35 cellular contexts compared by ENCODE assay signal in genomic region chr7:92319243-92319642, GRCh38.
"Had no signal": no experiment of that assay in that cellular context is flagged by ENCODE, and none has a peak within 500 bp of the region (broad histone marks: within the 10 kb centered on the region; RNA-seq: fewer than 3 reads in every experiment).

No MANE protein-coding gene starts in this region.

- H3K27ac ChIP-seq: KMS-11 had no signal

- DNase-seq: Karpas-422, Kasumi-1, KBM-7, KG1, MG63, MM.1S, MV-4-11, NCI-H1048, NCI-H1092, NCI-H1092 treated with DMSO at 0.1 percent for 48 hours, NCI-H1105, NCI-H1105 treated with DMSO at 0.1 percent for 48 hours, NCI-H1417, NCI-H1417 treated with DMSO at 0.1 percent for 48 hours, NCI-H1436, NCI-H1436 treated with DMSO at 0.1 percent for 48 hours, NCI-H146, NCI-H1694, NCI-H1694 treated with DMSO at 0.1 percent for 48 hours, NCI-H187, NCI-H187 treated with DMSO at 0.1 percent for 48 hours, NCI-H1930, NCI-H2029, NCI-H2029 treated with DMSO at 0.1 percent for 48 hours, NCI-H2081, NCI-H2081 treated with DMSO at 0.1 percent for 48 hours, NCI-H2107, NCI-H2171, NCI-H2171 treated with DMSO at 0.1 percent for 48 hours, NCI-H2227 treated with DMSO at 0.1 percent for 48 hours, NCI-H226, NCI-H345, NCI-H446, NCI-H446 treated with DMSO at 0.1 percent for 48 hours had no signal

- H3K4me3 ChIP-seq: MG63 had no signal
